In genomic region chr11:76277298-76278175, GRCh38 we compare ENCODE assay signal across 27 cellular contexts.
DNase-seq lines count a peak whose midpoint lies in the region; ATAC-seq, FAIRE-seq and TF ChIP-seq lines count a peak whose summit lies in the region.
"Had no signal": no experiment of that assay in that cellular context is flagged by ENCODE, and none has a peak within 500 bp of the region (broad histone marks: within the 10 kb centered on the region; RNA-seq: fewer than 3 reads in every experiment).

No MANE protein-coding gene starts in this region.

- no peaks in the 10 kb centered on the region for H4K20me1 ChIP-seq in neural progenitor cell (ENCODE audit: low read depth)

- H3F3A ChIP-seq in neural progenitor cell (ENCODE audit: low read depth), result no peaks in the 10 kb centered on the region

- H3K27ac ChIP-seq in neural progenitor cell, result no peak overlapping the region
- H3K27ac ChIP-seq: C4-2B, uterus, WERI-Rb-1 had no signal

- peaks cover 5% of the 10 kb centered on the region for H3K4me1 ChIP-seq in neural progenitor cell
- H3K4me1 ChIP-seq: uterus had no signal

- H3K4me2 ChIP-seq in neural progenitor cell, result no peak overlapping the region
- H3K4me2 ChIP-seq: smooth muscle cell had no signal

- TF ChIP-seq CTCF in neural progenitor cell (IDR thresholded peaks at IDR 0.05), result no peak

- no peak for ATAC-seq in HG03039 (IDR thresholded peaks at IDR 0.05; ENCODE audit: unreplicated experiment)
- ATAC-seq: activated CD8-positive, alpha-beta memory T cell treated with anti-CD3 and anti-CD28 coated beads, Interleukin-2, amount 10 ng/mL, durations not matched to agents 7 days and 5 days; activated naive CD4-positive, alpha-beta T cell treated with anti-CD3 and anti-CD28 coated beads, Interleukin-2, amount 50 U/mL, for 72 hours; SK-N-SH treated with all-trans-retinoic acid at 6 μM for 48 hours had no signal

- no peaks in the 10 kb centered on the region for H3K79me2 ChIP-seq in neural progenitor cell (ENCODE audit: low read depth)

- H3K27me3 Mint-ChIP-seq in neural progenitor cell (ENCODE audit: insufficient read depth, low read depth), result peaks cover 5% of the 10 kb centered on the region
- H3K27me3 Mint-ChIP-seq: activated CD4-positive, alpha-beta T cell treated with anti-CD3 and anti-CD28 coated beads, Interleukin-2, amount 10 ng/mL, durations not matched to agents 7 days and 5 days had no signal

- no peaks in the 10 kb centered on the region for H3K27me3 ChIP-seq in neural progenitor cell
- H3K27me3 ChIP-seq: uterus had no signal

- H3K4me3 Mint-ChIP-seq in neural progenitor cell, result no peak overlapping the region
- H3K4me3 Mint-ChIP-seq: activated CD4-positive, alpha-beta T cell treated with anti-CD3 and anti-CD28 coated beads, Interleukin-2, amount 10 ng/mL, durations not matched to agents 7 days and 5 days; activated CD8-positive, alpha-beta memory T cell treated with anti-CD3 and anti-CD28 coated beads, Interleukin-2, amount 10 ng/mL, durations not matched to agents 7 days and 5 days; activated T-helper 1 cell treated with anti-CD3 and anti-CD28 coated beads, Interleukin-12 subunit alpha, Interleukin-12 subunit beta, Interleukin-2, Interleukin-4 antibody, amounts not matched to agents 30 ng/mL and 10 ng/mL and 1 ng/mL, durations not matched to agents 14 hours and 24 hours and 36 hours; H9; T-helper 2 cell treated with Interferon-gamma antibody and Interleukin-4, amounts not matched to agents 5 μg/mL and 100 μg/mL, for 36 hours had no signal

- H2AFZ ChIP-seq in neural progenitor cell (replicated peaks), result no peak overlapping the region

- FAIRE-seq in HTR-8/SVneo (lab: Jason Lieb, UNC), result no peak
- FAIRE-seq: endothelial cell of umbilical vein, G401.6 had no signal

- no peaks in the 10 kb centered on the region for H3K36me3 ChIP-seq in neural progenitor cell
- H3K36me3 ChIP-seq: uterus, WERI-Rb-1 had no signal

- H3K4me1 Mint-ChIP-seq in neural progenitor cell, result peaks cover 13% of the 10 kb centered on the region
- H3K4me1 Mint-ChIP-seq: activated CD4-positive, alpha-beta T cell treated with anti-CD3 and anti-CD28 coated beads, Interleukin-2, amount 10 ng/mL, durations not matched to agents 7 days and 5 days; activated CD8-positive, alpha-beta memory T cell treated with anti-CD3 and anti-CD28 coated beads, Interleukin-2, amount 10 ng/mL, durations not matched to agents 7 days and 5 days had no signal

- in situ Hi-C loops in Caki2 (cut with HindIII; ENCODE audit: low pct_unique_long_range_greater_than_20kb, low sequenced_read_pairs), result no loop called here

- H3K36me3 Mint-ChIP-seq in neural progenitor cell, result no peaks in the 10 kb centered on the region
- H3K36me3 Mint-ChIP-seq: activated CD8-positive, alpha-beta memory T cell treated with anti-CD3 and anti-CD28 coated beads, Interleukin-2, amount 10 ng/mL, durations not matched to agents 7 days and 5 days; activated naive CD4-positive, alpha-beta T cell treated with anti-CD3 and anti-CD28 coated beads, Interleukin-2, amount 50 U/mL, for 72 hours had no signal

- H3K9me3 ChIP-seq in neural progenitor cell (ENCODE audit: low read depth), result no peaks in the 10 kb centered on the region
- H3K9me3 ChIP-seq: uterus had no signal

- H3K27ac Mint-ChIP-seq in neural progenitor cell, result no peak overlapping the region
- H3K27ac Mint-ChIP-seq: activated CD4-positive, alpha-beta T cell treated with anti-CD3 and anti-CD28 coated beads, Interleukin-2, amount 10 ng/mL, durations not matched to agents 7 days and 5 days; activated CD8-positive, alpha-beta memory T cell treated with anti-CD3 and anti-CD28 coated beads, Interleukin-2, amount 10 ng/mL, durations not matched to agents 7 days and 5 days; activated T-helper 1 cell treated with anti-CD3 and anti-CD28 coated beads, Interleukin-12 subunit alpha, Interleukin-12 subunit beta, Interleukin-2, Interleukin-4 antibody, amounts not matched to agents 30 ng/mL and 10 ng/mL and 1 ng/mL, durations not matched to agents 14 hours and 24 hours and 36 hours; T-helper 2 cell treated with Interferon-gamma antibody and Interleukin-4, amounts not matched to agents 5 μg/mL and 100 μg/mL, for 36 hours had no signal

- H3K9me3 Mint-ChIP-seq in neural progenitor cell, result peaks cover 15% of the 10 kb centered on the region
- H3K9me3 Mint-ChIP-seq: activated CD4-positive, alpha-beta T cell treated with anti-CD3 and anti-CD28 coated beads, Interleukin-2, amount 10 ng/mL, durations not matched to agents 7 days and 5 days; activated naive CD4-positive, alpha-beta T cell treated with anti-CD3 and anti-CD28 coated beads, Interleukin-2, amount 50 U/mL, for 72 hours; T-helper 2 cell treated with Interferon-gamma antibody and Interleukin-4, amounts not matched to agents 5 μg/mL and 100 μg/mL, for 36 hours had no signal

- no peak overlapping the region for H3K4me3 ChIP-seq in neural progenitor cell
- H3K4me3 ChIP-seq: smooth muscle cell, uterus had no signal

- no peak overlapping the region for H3K9ac ChIP-seq in neural progenitor cell

- DNase-seq in Caki2 (ENCODE audit: low read depth), result peak; percentile 14
- DNase-seq in NAMALWA (ENCODE audit: low spot score), result peak; percentile 41
- peak; percentile 79 for DNase-seq in germinal center (ENCODE audit: low spot score)
- peak; percentile 23 for DNase-seq in neural progenitor cell (ENCODE audit: low spot score)
- DNase-seq in NCI-H226, result no peak
- no peak for DNase-seq in activated T-cell treated with anti-CD3 and anti-CD28 coated beads, Interleukin-2, amount 50 U/mL, for 48 hours
- DNase-seq in HTR-8/SVneo (ENCODE audit: insufficient read length, low spot score), result no peak
- DNase-seq: activated CD4-positive, alpha-beta T cell treated with anti-CD3 and anti-CD28 coated beads, Interleukin-2, amount 10 ng/mL, durations not matched to agents 7 days and 5 days; activated CD8-positive, alpha-beta memory T cell treated with anti-CD3 and anti-CD28 coated beads, Interleukin-2, amount 10 ng/mL, durations not matched to agents 7 days and 5 days; aorta; H9; kidney glomerular epithelial cell; NCI-H1105; NCI-H2029 treated with DMSO at 0.1 percent for 48 hours; NCI-H345; stimulated activated CD4-positive, alpha-beta T cell treated with anti-CD3 and anti-CD28 coated beads, Interleukin-2, amount 100 ng/mL, for 24 hours; uterus; WERI-Rb-1 had no signal

Comparison
In these comparisons a context has a peak if more than half of its experiments do, and no peak if none do; other contexts are left out.
1. DNase-seq: peak in Caki2 (single experiment), NAMALWA (single experiment), germinal center (single experiment) and neural progenitor cell (single experiment); none in NCI-H226 (single experiment), activated T-cell treated with anti-CD3 and anti-CD28 coated beads, Interleukin-2, amount 50 U/mL, for 48 hours (0 of 2) and HTR-8/SVneo (single experiment).